In the genomic region with DNA sequence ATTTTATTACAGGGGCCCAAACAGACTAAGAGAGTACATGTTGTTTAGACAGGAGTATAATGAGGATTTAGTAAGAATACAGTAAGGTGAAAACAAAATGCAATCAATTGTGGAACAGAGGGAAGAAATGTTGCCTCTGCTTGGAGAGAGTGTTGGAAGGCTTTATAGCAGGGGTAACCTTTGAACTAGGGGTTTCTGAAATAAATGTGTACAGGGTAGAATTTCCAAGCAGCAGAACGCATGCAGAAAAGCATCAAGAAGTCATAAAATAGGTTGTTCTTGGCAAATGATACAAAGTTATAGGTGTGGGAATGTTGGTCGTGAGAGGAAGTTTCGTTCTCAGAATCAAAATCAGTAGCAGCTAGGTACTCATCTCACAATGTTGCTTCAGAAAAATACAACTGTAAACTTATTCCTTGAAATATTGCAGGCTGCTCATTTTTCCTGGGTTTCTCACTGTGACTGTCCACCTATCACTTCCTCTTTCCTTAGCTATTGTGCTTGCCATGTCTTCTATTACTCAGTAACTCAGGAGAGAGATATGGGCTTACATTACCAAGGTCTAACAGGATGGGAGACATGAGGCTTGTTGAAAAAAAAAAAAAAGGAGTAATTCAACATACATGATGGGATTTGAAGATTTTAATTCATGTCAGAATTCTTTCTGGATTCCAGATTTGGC, we compare ENCODE assay signal across 24 cellular contexts. TPM values are rescaled to one million over a fixed set of nuclear protein-coding genes. Genes with fewer than 3 reads are reported as not detected.
A peak's percentile ranks its signal among the peaks of the same experiment; 100 is the strongest.
DNase-seq lines count a peak whose midpoint lies in the region; ATAC-seq, FAIRE-seq and TF ChIP-seq lines count a peak whose summit lies in the region.
"Had no signal": no experiment of that assay in that cellular context is flagged by ENCODE, and none has a peak within 500 bp of the region (broad histone marks: within the 10 kb centered on the region; RNA-seq: fewer than 3 reads in every experiment).

No MANE protein-coding gene starts in this region.

- in situ Hi-C loops in HepG2 (cut with HindIII; ENCODE audit: extremely low pct_ligation_motif_present, low pct_unique_long_range_greater_than_20kb), result no loop called here

- no peak for TF ChIP-seq EP300 in HepG2 (IDR thresholded peaks at IDR 0.05; ENCODE audit: low read depth in 2 of 2, low read length in 2 of 2)
- TF ChIP-seq EP300 in HepG2 (CRISPR knock-in tag; IDR thresholded peaks at IDR 0.05; ENCODE audit: borderline replicate concordance), result no peak
- TF ChIP-seq EP300 in sigmoid colon (IDR thresholded peaks at IDR 0.05), result no peak

- no peaks in the 10 kb centered on the region for H3K36me3 Mint-ChIP-seq in Caco-2 (ENCODE audit: insufficient read depth, unreplicated experiment)
- H3K36me3 Mint-ChIP-seq: immature natural killer cell, memory B cell had no signal

- intact Hi-C loops in Caco-2 (cut with micrococcal nuclease; ENCODE audit: unreplicated experiment), result loop anchor here (1.0 to 10.0 kb wide), 5 partner anchors 18 to 427 kb away; no protein-coding TSS in a partner anchor
- intact Hi-C loops in HepG2 (cut with micrococcal nuclease; ENCODE audit: unreplicated experiment), result loop anchor here (1.0 kb wide), 2 partner anchors 37 to 840 kb away; no protein-coding TSS in a partner anchor
- intact Hi-C loops in sigmoid colon (cut with DNase I), result loop anchor here (10.0 kb wide), 1 partner anchor 138 kb away; no protein-coding TSS in a partner anchor

- H3K9me3 ChIP-seq in Caco-2 (no peaks in the 10 kb centered on the region), HepG2 (ENCODE audit: low read length) (no peaks in the 10 kb centered on the region), sigmoid colon (no peaks in the 10 kb centered on the region)
- H3K9me3 ChIP-seq: gastrocnemius medialis, neutrophil, thoracic aorta had no signal

- no peaks in the 10 kb centered on the region for H3K27me3 ChIP-seq in Caco-2 (replicated peaks; ENCODE audit: control insufficient read depth, insufficient read depth, low read length)
- H3K27me3 ChIP-seq in HepG2 (ENCODE audit: control insufficient read depth in 1 of 2, insufficient read depth in 2 of 2, low read length in 2 of 2), result no peaks in the 10 kb centered on the region
- H3K27me3 ChIP-seq in sigmoid colon, result no peaks in the 10 kb centered on the region
- H3K27me3 ChIP-seq: gastrocnemius medialis, neutrophil had no signal

- BruUV-seq in Caco-2 (replicated peaks; lab: Mats Ljungman, UMichigan) (no TSS peak), HepG2 (replicated peaks; lab: Mats Ljungman, UMichigan) (no TSS peak)

- H3K4me3 Mint-ChIP-seq in Caco-2 (ENCODE audit: unreplicated experiment), result no peak overlapping the region
- H3K4me3 Mint-ChIP-seq: activated naive CD8-positive, alpha-beta T cell treated with anti-CD3 and anti-CD28 coated beads, Interleukin-2, amount 10 ng/mL, durations not matched to agents 7 days and 5 days; CD4-positive, alpha-beta T cell; central memory CD8-positive, alpha-beta T cell; immature natural killer cell; memory B cell; stimulated activated naive CD8-positive, alpha-beta T cell treated with anti-CD3 and anti-CD28 coated beads, Interleukin-15, Interleukin-2, amounts not matched to agents 100 ng/mL and 50 ng/mL, for 24 hours had no signal

- H3K36me3 ChIP-seq in Caco-2 (ENCODE audit: control insufficient read depth, insufficient read depth, low read length) (no peaks in the 10 kb centered on the region), HepG2 (replicated peaks in 1 of 2; ENCODE audit: control insufficient read depth in 1 of 2, insufficient read depth in 2 of 2, low read length in 2 of 2) (no peaks in the 10 kb centered on the region), sigmoid colon (no peaks in the 10 kb centered on the region)
- H3K36me3 ChIP-seq: gastrocnemius medialis, neutrophil, thoracic aorta had no signal

- H3K9me3 Mint-ChIP-seq in Caco-2 (ENCODE audit: unreplicated experiment), result peaks cover 9% of the 10 kb centered on the region
- H3K9me3 Mint-ChIP-seq: activated naive CD8-positive, alpha-beta T cell treated with anti-CD3 and anti-CD28 coated beads, Interleukin-2, amount 10 ng/mL, durations not matched to agents 7 days and 5 days; CD4-positive, alpha-beta T cell; central memory CD8-positive, alpha-beta T cell; memory B cell had no signal

- peaks cover 21% of the 10 kb centered on the region for H3K4me1 ChIP-seq in Caco-2
- peaks cover 67% of the 10 kb centered on the region for H3K4me1 ChIP-seq in HepG2 (ENCODE audit: insufficient read depth, low read length)
- no peaks in the 10 kb centered on the region for H3K4me1 ChIP-seq in sigmoid colon
- H3K4me1 ChIP-seq: gastrocnemius medialis had no signal

- no peak for FAIRE-seq in HepG2 (lab: Jason Lieb, UNC)

- H4K20me1 ChIP-seq in HepG2 (ENCODE audit: insufficient read depth, low read length), result no peaks in the 10 kb centered on the region

- CTCF ChIA-PET in Caco-2 (lab: Charles Lee) (interaction anchor here (0.7 kb wide), 1 partner anchor 123 kb away, joined by 4 read pairs; no protein-coding TSS in a partner anchor), HepG2 (lab: Yijun Ruan, JAX; ENCODE audit: low intra/inter-chr PET ratio, low total read pairs) (interaction anchor here (1.2 to 2.1 kb wide), 3 partner anchors 28 to 143 kb away, joined by 3 to 8 read pairs (median 3); no protein-coding TSS in a partner anchor)

- H2AFZ ChIP-seq in HepG2 (ENCODE audit: low read length), result peak overlapping the region; percentile 36

- POLR2A ChIA-PET in Caco-2 (lab: Charles Lee), result no interaction called here
- POLR2A ChIA-PET in HepG2 (lab: Yijun Ruan, JAX), result interaction anchor here (0.7 to 19.0 kb wide), 3 partner anchors 18 to 163 kb away, joined by 3 to 733 read pairs (median 3); partner anchors contain the start of gene HNMT

- H3K9ac ChIP-seq in HepG2 (ENCODE audit: insufficient read depth, low read depth, low read length), result no peak overlapping the region

- ATAC-seq in HG03432 (IDR thresholded peaks at IDR 0.05; ENCODE audit: unreplicated experiment), result peak; percentile 63
- no peak for ATAC-seq in HepG2
- ATAC-seq in HG03097 (IDR thresholded peaks at IDR 0.05; ENCODE audit: low FRiP score, unreplicated experiment), result no peak
- ATAC-seq: gastrocnemius medialis had no signal

- DNase-seq in Caco-2 (no peak), SKM-1 treated with dmso at 0.1 percent for 144 hours (lab: John Stamatoyannopoulos, UW; ENCODE audit: unreplicated experiment) (peak; percentile 13), HepG2 (ENCODE audit: low spot score) (no peak), sigmoid colon (no peak), amniotic stem cell (lab: John Stamatoyannopoulos, UW) (no peak)
- DNase-seq in stimulated activated CD8-positive, alpha-beta memory T cell treated with anti-CD3 and anti-CD28 coated beads, Interleukin-4, amount 100 ng/mL, for 48 hours, result no peak
- DNase-seq: activated CD8-positive, alpha-beta memory T cell treated with anti-CD3 and anti-CD28 coated beads for 24 hours; activated naive CD8-positive, alpha-beta T cell treated with anti-CD3 and anti-CD28 coated beads, Interleukin-2, amount 10 ng/mL, durations not matched to agents 7 days and 5 days; immature natural killer cell; NCI-H187 had no signal

- TF ChIP-seq POLR2A in HepG2 (IDR thresholded peaks at IDR 0.05; ENCODE audit: insufficient read depth in 1 of 2, low read depth in 2 of 2, low read length in 2 of 2) (no peak), sigmoid colon (IDR thresholded peaks at IDR 0.05) (no peak)

- peak overlapping the region; percentile 11 for H3K27ac ChIP-seq in HepG2 (ENCODE audit: extremely low read length, insufficient read depth, low read length)
- H3K27ac ChIP-seq in sigmoid colon, result no peak overlapping the region
- H3K27ac ChIP-seq: gastrocnemius medialis, neutrophil, RWPE1, SK-N-MC, thoracic aorta had no signal

- H3K4me3 ChIP-seq in Caco-2 (ENCODE audit: low read depth, low read length), result no peak overlapping the region
- H3K4me3 ChIP-seq in HepG2 (replicated peaks in 1 of 3; ENCODE audit: insufficient read depth in 1 of 3, low read depth in 2 of 3, low read length in 3 of 3), result no peak overlapping the region
- H3K4me3 ChIP-seq in sigmoid colon, result no peak overlapping the region
- H3K4me3 ChIP-seq: gastrocnemius medialis, SK-N-MC, thoracic aorta had no signal

- WGBS in HepG2 (ENCODE audit: low lambda C conversion rate), result 90% methylated on average over 3 of the region's 3 CpGs
- 13 to 67% methylated on average over 3 of the region's 3 CpGs for WGBS in sigmoid colon, 2 donors

- TF ChIP-seq RAD21 in HepG2 (CRISPR knock-in tag; IDR thresholded peaks at IDR 0.05), result no peak

- peaks cover 34% of the 10 kb centered on the region for H3K4me1 Mint-ChIP-seq in Caco-2 (ENCODE audit: low read depth, unreplicated experiment)
- H3K4me1 Mint-ChIP-seq: central memory CD8-positive, alpha-beta T cell; immature natural killer cell; memory B cell had no signal

- no peaks in the 10 kb centered on the region for H3K27me3 Mint-ChIP-seq in Caco-2 (ENCODE audit: insufficient read depth, unreplicated experiment)
- H3K27me3 Mint-ChIP-seq: CD4-positive, alpha-beta T cell; central memory CD8-positive, alpha-beta T cell; progenitor cell of endocrine pancreas; stimulated activated naive CD8-positive, alpha-beta T cell treated with anti-CD3 and anti-CD28 coated beads, Interleukin-15, Interleukin-2, amounts not matched to agents 100 ng/mL and 50 ng/mL, for 24 hours had no signal

- H3K4me2 ChIP-seq in HepG2 (ENCODE audit: low read depth, low read length), result no peak overlapping the region

- peak overlapping the region; percentile 8 for H3K27ac Mint-ChIP-seq in Caco-2 (ENCODE audit: unreplicated experiment)
- H3K27ac Mint-ChIP-seq: activated naive CD8-positive, alpha-beta T cell treated with anti-CD3 and anti-CD28 coated beads, Interleukin-2, amount 10 ng/mL, durations not matched to agents 7 days and 5 days; CD4-positive, alpha-beta T cell; immature natural killer cell; memory B cell; progenitor cell of endocrine pancreas; stimulated activated naive CD8-positive, alpha-beta T cell treated with anti-CD3 and anti-CD28 coated beads, Interleukin-15, Interleukin-2, amounts not matched to agents 100 ng/mL and 50 ng/mL, for 24 hours had no signal

- no peaks in the 10 kb centered on the region for H3K79me2 ChIP-seq in HepG2 (ENCODE audit: insufficient read depth, low read length)

- TF ChIP-seq CTCF in Caco-2 (IDR thresholded peaks at IDR 0.05; ENCODE audit: insufficient read depth in 1 of 2, low read depth in 1 of 2, low read length in 1 of 2, severe bottlenecking in 1 of 2, unreplicated experiment in 1 of 2) (no peak), HepG2 (CRISPR knock-in tag; IDR thresholded peaks at IDR 0.05) (no peak), sigmoid colon (IDR thresholded peaks at IDR 0.05) (no peak)

RNA-seq across cellular contexts. Expression of gene HNMT, which starts 17.1 kb away (rescaled TPM):
- total RNA-seq in Caco-2 (2022) (42.8 and 44.6 TPM in 2 replicates), HepG2 (2016; rRNA removed; fragmentation: Illumina TruSeq; extraction: Trizol) (309 and 372 TPM in 2 replicates), sigmoid colon (10 to 100 TPM; 29.9 to 62.4 (median 50.2) TPM)
- total RNA-seq in HepG2 (2016; cell fraction: cytosol; rRNA removed; fragmentation: Illumina TruSeq; extraction: Trizol; ENCODE audit: low read depth), result 103 and 116 TPM in 2 replicates
- 312 and 373 TPM in 2 replicates for total RNA-seq in HepG2 (2016; cell fraction: insoluble cytoplasmic fraction; rRNA removed; fragmentation: Illumina TruSeq; extraction: Trizol)
- 157 and 177 TPM in 2 replicates for total RNA-seq in HepG2 (2016; cell fraction: membrane; rRNA removed; fragmentation: Illumina TruSeq; extraction: Trizol)
- 234 and 240 TPM in 2 replicates for total RNA-seq in HepG2 (2016; cell fraction: nucleus; rRNA removed; fragmentation: Illumina TruSeq; extraction: Trizol)
- polyA plus RNA-seq in HepG2 (2011; rRNA removed) (259 and 279 TPM in 2 replicates), sigmoid colon (100 to 1,000 TPM in 2 of 3 donors, 10 to 100 TPM in 1; 47.6 to 124 (median 118) TPM)
- 170 and 271 TPM in 2 replicates for polyA plus RNA-seq in HepG2 (2011; cell fraction: cytosol; rRNA removed)
- polyA plus RNA-seq in HepG2 (2011; cell fraction: nucleus; rRNA removed), result 129 and 171 TPM in 2 replicates
- 561 and 648 TPM in 2 replicates for polyA plus RNA-seq in HepG2 (2012)
- 80.3 and 85.6 TPM in 2 replicates for polyA plus RNA-seq in HepG2 (2016; cell fraction: cytosol; fragmentation: Illumina TruSeq; extraction: Trizol; ENCODE audit: low read depth)
- 297 and 326 TPM in 2 replicates for polyA plus RNA-seq in HepG2 (2016; cell fraction: insoluble cytoplasmic fraction; fragmentation: Illumina TruSeq; extraction: Trizol; ENCODE audit: low read depth)
- polyA plus RNA-seq in HepG2 (2016; cell fraction: membrane; fragmentation: Illumina TruSeq; extraction: Trizol; ENCODE audit: low read depth), result 111 and 113 TPM in 2 replicates
- polyA plus RNA-seq in HepG2 (2016; cell fraction: nucleus; fragmentation: Illumina TruSeq; extraction: Trizol; ENCODE audit: insufficient read depth, low read depth), result 221 and 224 TPM in 2 replicates
- 14.7 and 77.3 TPM in 2 replicates for polyA minus RNA-seq in HepG2 (2011; rRNA and poly(A)+ RNA removed; ENCODE audit: low replicate concordance)
- polyA minus RNA-seq in HepG2 (2011; cell fraction: cytosol; rRNA and poly(A)+ RNA removed), result 111 and 128 TPM in 2 replicates
- 529 and 697 TPM in 2 replicates for polyA minus RNA-seq in HepG2 (2011; cell fraction: nucleus; rRNA and poly(A)+ RNA removed)
- total RNA-seq: G401; T-helper 2 cell treated with Interferon-gamma antibody and Interleukin-4, amounts not matched to agents 100 ng/mL and 5 ng/mL, for 36 hours had no signal
